17 cellular contexts compared by ENCODE assay signal in the genomic region with DNA sequence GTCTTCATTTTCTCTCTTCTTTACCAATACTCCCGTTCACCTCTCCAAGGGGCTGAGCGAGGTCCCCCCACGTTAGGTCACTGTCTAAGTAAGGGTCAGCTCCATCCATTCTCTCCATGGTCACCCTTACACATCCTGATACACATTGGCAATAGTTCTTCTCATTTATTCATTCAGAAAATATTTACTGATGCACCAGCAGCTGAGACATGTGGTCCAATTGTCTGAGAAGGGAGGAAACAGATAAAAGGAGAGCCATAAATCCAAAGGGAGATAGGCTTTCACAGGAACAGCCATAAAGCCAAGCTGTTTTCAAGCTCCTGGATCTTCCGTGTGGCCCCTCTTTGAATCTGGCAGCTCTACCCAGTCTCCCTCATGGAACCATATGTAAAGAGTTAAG.
"Had no signal": no experiment of that assay in that cellular context is flagged by ENCODE, and none has a peak within 500 bp of the region (broad histone marks: within the 10 kb centered on the region; RNA-seq: fewer than 3 reads in every experiment).

No MANE protein-coding gene starts in this region.

- H3K4me3 ChIP-seq: lung, spleen, thoracic aorta, upper lobe of left lung had no signal

- DNase-seq: activated CD4-positive, alpha-beta T cell treated with anti-CD3 and anti-CD28 coated beads, Interleukin-2, amount 10 ng/mL, durations not matched to agents 24 days and 14 days; activated CD4-positive, CD25-positive, alpha-beta regulatory T cell; activated CD8-positive, alpha-beta T cell treated with anti-CD3 and anti-CD28 coated beads, Interleukin-2, amount 10 ng/mL, durations not matched to agents 7 days and 5 days; activated effector memory CD4-positive, alpha-beta T cell treated with anti-CD3 and anti-CD28 coated beads, Interleukin-2, amount 50 U/mL, for 16 hours; activated T-cell treated with anti-CD3 and anti-CD28 coated beads, Interleukin-2, amount 50 U/mL, for 48 hours; effector CD8-positive, alpha-beta T cell; head of caudate nucleus; nucleus accumbens; posterior cingulate gyrus; spleen; stimulated activated CD4-positive, alpha-beta T cell treated with anti-CD3 and anti-CD28 coated beads, Interleukin-4, amount 100 ng/mL, for 4 hours; upper lobe of left lung had no signal

- ATAC-seq: activated CD8-positive, alpha-beta T cell treated with anti-CD3 and anti-CD28 coated beads, Interleukin-2, amount 10 ng/mL, durations not matched to agents 7 days and 5 days; left lobe of liver; natural killer cell treated with Interleukin-12 subunit alpha and Interleukin-12 subunit beta and Interleukin-15 and Interleukin-18, amount 100 ng/mL, for 72 hours; stimulated activated memory B cell treated with anti-CD40 and anti-IgM and Interleukin-4, amounts not matched to agents 10 μg/mL and 1 μg/mL and 100 μg/mL, for 72 hours had no signal
